20 cellular contexts compared by ENCODE assay signal in genomic region chr2:67701011-67701410, GRCh38.
"Had no signal": no experiment of that assay in that cellular context is flagged by ENCODE, and none has a peak within 500 bp of the region (broad histone marks: within the 10 kb centered on the region; RNA-seq: fewer than 3 reads in every experiment).

No MANE protein-coding gene starts in this region.

- H3K27me3 Mint-ChIP-seq: activated CD4-positive, alpha-beta memory T cell treated with anti-CD3 and anti-CD28 coated beads for 36 hours; activated naive CD8-positive, alpha-beta T cell; progenitor cell of endocrine pancreas had no signal

- DNase-seq: activated CD4-positive, alpha-beta memory T cell treated with anti-CD3 and anti-CD28 coated beads for 36 hours; activated T-cell treated with anti-CD3 and anti-CD28 coated beads for 4 hours; gastrocnemius medialis; head of caudate nucleus; kidney; nucleus accumbens; right cardiac atrium; stimulated activated CD4-positive, alpha-beta T cell treated with anti-CD3 and anti-CD28 coated beads, Interleukin-4, amount 100 ng/mL, for 1 hour; stomach; upper lobe of left lung; WERI-Rb-1 had no signal

- H3K9me3 ChIP-seq: gastrocnemius medialis, stomach, thoracic aorta, upper lobe of left lung had no signal

- H3K36me3 ChIP-seq: cardiac muscle cell, gastrocnemius medialis, stomach, thoracic aorta, upper lobe of left lung, WERI-Rb-1 had no signal

- H3K4me3 ChIP-seq: cardiac muscle cell, gastrocnemius medialis, lung, smooth muscle cell, stomach, thoracic aorta, upper lobe of left lung had no signal

- H3K4me3 Mint-ChIP-seq: activated CD4-positive, alpha-beta memory T cell treated with anti-CD3 and anti-CD28 coated beads for 36 hours; activated naive CD8-positive, alpha-beta T cell; activated T-helper 1 cell treated with anti-CD3 and anti-CD28 coated beads, Interleukin-12 subunit alpha, Interleukin-12 subunit beta, Interleukin-2, Interleukin-4 antibody, amounts not matched to agents 30 ng/mL and 10 ng/mL and 1 ng/mL, durations not matched to agents 14 hours and 24 hours and 36 hours; nephron had no signal

- H3K4me1 ChIP-seq: stomach, upper lobe of left lung had no signal

- H3K9me3 Mint-ChIP-seq: activated CD4-positive, alpha-beta memory T cell treated with anti-CD3 and anti-CD28 coated beads for 36 hours had no signal

- FAIRE-seq: kidney had no signal

- H3K27me3 ChIP-seq: cardiac muscle cell, gastrocnemius medialis, stomach, upper lobe of left lung had no signal

- H3K27ac Mint-ChIP-seq: activated CD4-positive, alpha-beta memory T cell treated with anti-CD3 and anti-CD28 coated beads for 36 hours; activated naive CD8-positive, alpha-beta T cell; activated T-helper 1 cell treated with anti-CD3 and anti-CD28 coated beads, Interleukin-12 subunit alpha, Interleukin-12 subunit beta, Interleukin-2, Interleukin-4 antibody, amounts not matched to agents 30 ng/mL and 10 ng/mL and 1 ng/mL, durations not matched to agents 14 hours and 24 hours and 36 hours; progenitor cell of endocrine pancreas had no signal

- ATAC-seq: gastrocnemius medialis, left lobe of liver, right cardiac atrium had no signal

- H3K4me2 ChIP-seq: smooth muscle cell had no signal
